1 cellular context compared by ENCODE assay signal in the genomic region with DNA sequence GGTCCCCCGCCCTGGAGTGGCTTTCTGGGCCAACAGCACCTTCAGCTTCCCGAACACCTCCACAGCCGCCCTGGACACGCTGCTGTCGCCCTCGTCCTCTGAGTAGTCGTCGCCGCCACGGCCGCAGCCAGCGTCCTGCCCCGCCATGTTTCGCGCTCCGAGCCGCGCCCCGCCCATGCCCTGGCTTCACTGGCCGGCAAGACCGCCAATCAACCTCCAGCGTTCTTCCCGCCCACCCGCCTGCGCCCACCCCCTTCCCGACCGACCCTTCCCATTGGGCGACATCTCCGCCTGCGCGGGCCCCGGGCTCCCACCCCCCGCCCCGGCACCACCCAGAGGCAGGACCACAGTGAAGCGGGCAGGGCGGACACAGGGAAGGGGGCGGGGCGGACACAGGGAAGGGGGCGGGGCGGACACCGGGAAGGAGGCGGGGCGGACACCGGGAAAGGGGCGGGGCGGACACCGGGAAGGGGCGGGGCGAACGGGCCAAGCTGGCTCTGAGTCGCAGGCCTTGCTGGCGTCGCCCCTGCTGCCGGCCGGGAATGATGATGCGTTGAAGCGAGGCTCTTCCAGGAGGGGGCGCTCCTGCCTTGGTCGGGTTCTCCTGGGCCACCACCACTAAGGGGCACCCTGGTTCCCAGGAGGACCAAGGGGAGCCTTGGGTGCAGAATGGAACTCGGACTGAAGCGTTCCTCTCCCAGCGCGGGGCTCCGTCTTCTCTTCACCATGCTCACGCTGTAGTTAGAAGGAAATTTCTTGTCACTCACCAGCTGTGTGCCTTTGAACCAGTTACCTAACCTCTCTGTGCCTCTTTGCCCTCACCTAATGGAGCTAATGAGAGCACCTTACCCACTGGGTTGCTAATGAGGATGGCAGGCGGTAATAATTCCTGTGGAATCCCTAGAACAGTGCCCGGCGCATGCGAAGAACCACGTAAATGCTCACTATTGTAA.
TF ChIP-seq lines count a peak whose summit lies in the region.

A gene (minus strand): TSS at position 166 of the 953 bp plus-strand sequence. CDS start 19 bp downstream, at position 147.

TF ChIP-seq in GM12878, 131 proteins besides CTCF, POLR2A, EP300 and RAD21 (continued from another document):
- TF ChIP-seq, protein P1, sequence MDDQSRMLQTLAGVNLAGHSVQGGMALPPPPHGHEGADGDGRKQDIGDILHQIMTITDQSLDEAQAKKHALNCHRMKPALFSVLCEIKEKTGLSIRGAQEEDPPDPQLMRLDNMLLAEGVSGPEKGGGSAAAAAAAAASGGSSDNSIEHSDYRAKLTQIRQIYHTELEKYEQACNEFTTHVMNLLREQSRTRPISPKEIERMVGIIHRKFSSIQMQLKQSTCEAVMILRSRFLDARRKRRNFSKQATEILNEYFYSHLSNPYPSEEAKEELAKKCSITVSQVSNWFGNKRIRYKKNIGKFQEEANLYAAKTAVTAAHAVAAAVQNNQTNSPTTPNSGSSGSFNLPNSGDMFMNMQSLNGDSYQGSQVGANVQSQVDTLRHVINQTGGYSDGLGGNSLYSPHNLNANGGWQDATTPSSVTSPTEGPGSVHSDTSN (IDR thresholded peaks at IDR 0.05; ENCODE audit: insufficient replicate concordance, low read depth, low read length), result peak; percentile 86
- TF ChIP-seq, protein P2, sequence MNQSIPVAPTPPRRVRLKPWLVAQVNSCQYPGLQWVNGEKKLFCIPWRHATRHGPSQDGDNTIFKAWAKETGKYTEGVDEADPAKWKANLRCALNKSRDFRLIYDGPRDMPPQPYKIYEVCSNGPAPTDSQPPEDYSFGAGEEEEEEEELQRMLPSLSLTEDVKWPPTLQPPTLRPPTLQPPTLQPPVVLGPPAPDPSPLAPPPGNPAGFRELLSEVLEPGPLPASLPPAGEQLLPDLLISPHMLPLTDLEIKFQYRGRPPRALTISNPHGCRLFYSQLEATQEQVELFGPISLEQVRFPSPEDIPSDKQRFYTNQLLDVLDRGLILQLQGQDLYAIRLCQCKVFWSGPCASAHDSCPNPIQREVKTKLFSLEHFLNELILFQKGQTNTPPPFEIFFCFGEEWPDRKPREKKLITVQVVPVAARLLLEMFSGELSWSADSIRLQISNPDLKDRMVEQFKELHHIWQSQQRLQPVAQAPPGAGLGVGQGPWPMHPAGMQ (IDR thresholded peaks at IDR 0.05; ENCODE audit: borderline replicate concordance), result no peak
- TF ChIP-seq MTA2 (IDR thresholded peaks at IDR 0.05; ENCODE audit: low read depth), result no peak
- TF ChIP-seq SMARCA5 (IDR thresholded peaks at IDR 0.05), result peak; percentile 91
- TF ChIP-seq SMC3 (IDR thresholded peaks at IDR 0.05; ENCODE audit: borderline replicate concordance, low read length), result peak; percentile 20; the same call in 1 of the 2 replicates
TF ChIP-seq in GM12878: peak in this region for 14.
